In genomic region chr11:6216501-6216900, GRCh38 we compare ENCODE assay signal across 17 cellular contexts. TPM values are rescaled to one million over a fixed set of nuclear protein-coding genes. Genes with fewer than 3 reads are reported as not detected.
DNase-seq lines count a peak whose midpoint lies in the region; ATAC-seq and TF ChIP-seq lines count a peak whose summit lies in the region.
"Had no signal": no experiment of that assay in that cellular context is flagged by ENCODE, and none has a peak within 500 bp of the region (broad histone marks: within the 10 kb centered on the region; RNA-seq: fewer than 3 reads in every experiment).

No MANE protein-coding gene starts in this region.

- H3K27ac Mint-ChIP-seq in activated naive CD4-positive, alpha-beta T cell treated with anti-CD3 and anti-CD28 coated beads, Interleukin-2, amount 10 ng/mL, durations not matched to agents 7 days and 5 days: peak overlapping the region; percentile 26
- no peak overlapping the region for H3K27ac Mint-ChIP-seq in osteocyte (ENCODE audit: unreplicated experiment)

- H3K27me3 Mint-ChIP-seq in activated naive CD4-positive, alpha-beta T cell treated with anti-CD3 and anti-CD28 coated beads, Interleukin-2, amount 10 ng/mL, durations not matched to agents 7 days and 5 days: no peaks in the 10 kb centered on the region
- H3K27me3 Mint-ChIP-seq in osteocyte (ENCODE audit: unreplicated experiment): no peaks in the 10 kb centered on the region
- H3K27me3 Mint-ChIP-seq: CD4-positive, alpha-beta memory T cell had no signal

- CTCF ChIA-PET in activated naive CD4-positive, alpha-beta T cell treated with anti-CD3 and anti-CD28 coated beads, Interleukin-2, amount 10 ng/mL, durations not matched to agents 7 days and 5 days (lab: Charles Lee): interaction anchor here (1.1 kb wide), 1 partner anchor 8 kb away, joined by 3 read pairs; no protein-coding TSS in a partner anchor

- DNase-seq in activated naive CD4-positive, alpha-beta T cell treated with anti-CD3 and anti-CD28 coated beads, Interleukin-2, amount 10 ng/mL, durations not matched to agents 7 days and 5 days: no peak
- DNase-seq in activated naive CD4-positive, alpha-beta T cell (lab: John Stamatoyannopoulos, UW): no peak
- DNase-seq in ELF-1 (ENCODE audit: low read depth, low spot score): peak; percentile 85
- peak; percentile 66 for DNase-seq in islet precursor cell
- peak; percentile 6 for DNase-seq in osteocyte (ENCODE audit: extremely low spot score, unreplicated experiment)
- DNase-seq in NOMO-1 treated with dmso at 0.1 percent for 144 hours (lab: John Stamatoyannopoulos, UW; ENCODE audit: unreplicated experiment): no peak
- no peak for DNase-seq in GM10266 (ENCODE audit: extremely low spot score)
- DNase-seq: AML-193; CD4-positive, alpha-beta memory T cell; DMS79 treated with DMSO at 0.1 percent for 48 hours; GM23248; IMR-90 had no signal

- H3K4me1 Mint-ChIP-seq in activated naive CD4-positive, alpha-beta T cell treated with anti-CD3 and anti-CD28 coated beads, Interleukin-2, amount 10 ng/mL, durations not matched to agents 7 days and 5 days: peaks cover 14% of the 10 kb centered on the region
- H3K4me1 Mint-ChIP-seq in osteocyte (ENCODE audit: unreplicated experiment): peaks cover 9% of the 10 kb centered on the region

- H3K9me3 Mint-ChIP-seq in activated naive CD4-positive, alpha-beta T cell treated with anti-CD3 and anti-CD28 coated beads, Interleukin-2, amount 10 ng/mL, durations not matched to agents 7 days and 5 days: no peaks in the 10 kb centered on the region
- no peaks in the 10 kb centered on the region for H3K9me3 Mint-ChIP-seq in osteocyte (ENCODE audit: unreplicated experiment)
- H3K9me3 Mint-ChIP-seq: CD4-positive, alpha-beta memory T cell had no signal

- H3K4me3 Mint-ChIP-seq in activated naive CD4-positive, alpha-beta T cell treated with anti-CD3 and anti-CD28 coated beads, Interleukin-2, amount 10 ng/mL, durations not matched to agents 7 days and 5 days: no peak overlapping the region
- no peak overlapping the region for H3K4me3 Mint-ChIP-seq in osteocyte (ENCODE audit: unreplicated experiment)
- H3K4me3 Mint-ChIP-seq: CD4-positive, alpha-beta memory T cell had no signal

- TF ChIP-seq CTCF in osteocyte (IDR thresholded peaks at IDR 0.05) (no peak), GM10266 (IDR thresholded peaks at IDR 0.05; ENCODE audit: control insufficient read depth, insufficient read depth, low read depth, missing control alignments) (no peak)

- peaks cover 35% of the 10 kb centered on the region for H3K36me3 Mint-ChIP-seq in activated naive CD4-positive, alpha-beta T cell treated with anti-CD3 and anti-CD28 coated beads, Interleukin-2, amount 10 ng/mL, durations not matched to agents 7 days and 5 days
- peaks cover 28% of the 10 kb centered on the region for H3K36me3 Mint-ChIP-seq in osteocyte (ENCODE audit: unreplicated experiment)

- no peak for ATAC-seq in GM21717 (IDR thresholded peaks at IDR 0.05; ENCODE audit: unreplicated experiment)
- ATAC-seq: A549 had no signal

RNA-seq across cellular contexts. Expression of gene C11orf42, which starts 11.1 kb away (rescaled TPM):
- not detected in 2 replicates for total RNA-seq in osteocyte
- total RNA-seq: CD4-positive, alpha-beta memory T cell; G401; GM23248; H4; HT1080; IMR-90 had no signal

RNA-seq across cellular contexts. Expression of gene OR52W1, which starts 17.5 kb away (rescaled TPM):
- not detected in 2 replicates for total RNA-seq in osteocyte
- total RNA-seq: CD4-positive, alpha-beta memory T cell; G401; GM23248; H4; HT1080; IMR-90 had no signal

RNA-seq across cellular contexts. Expression of gene FHIP1B, which starts 17.9 kb away (rescaled TPM):
- total RNA-seq in osteocyte: 23.3 and 25.6 TPM in 2 replicates

RNA-seq across cellular contexts. Expression of gene CNGA4, which starts 22.4 kb away (rescaled TPM):
- not detected in 2 replicates for total RNA-seq in osteocyte
- total RNA-seq: G401, GM23248, H4, HT1080 had no signal

RNA-seq across cellular contexts. Expression of gene CCKBR, which starts 43.1 kb away (rescaled TPM):
- not detected in 2 replicates for total RNA-seq in osteocyte
- total RNA-seq: CD4-positive, alpha-beta memory T cell; G401; GM23248; H4; HT1080; IMR-90 had no signal

Comparison
In these comparisons a context has a peak if more than half of its experiments do, and no peak if none do; other contexts are left out.
1. DNase-seq: peak in ELF-1 (single experiment), islet precursor cell (single experiment) and osteocyte (single experiment); none in activated naive CD4-positive, alpha-beta T cell treated with anti-CD3 and anti-CD28 coated beads, Interleukin-2, amount 10 ng/mL, durations not matched to agents 7 days and 5 days (single experiment), activated naive CD4-positive, alpha-beta T cell (0 of 4), NOMO-1 treated with dmso at 0.1 percent for 144 hours (single experiment) and GM10266 (single experiment).